ENCODE assay signal across 13 cellular contexts in genomic region chr6:136103101-136103688, GRCh38.
A peak's percentile ranks its signal among the peaks of the same experiment; 100 is the strongest.
DNase-seq lines count a peak whose midpoint lies in the region; ATAC-seq, FAIRE-seq and TF ChIP-seq lines count a peak whose summit lies in the region.
"Had no signal": no experiment of that assay in that cellular context is flagged by ENCODE, and none has a peak within 500 bp of the region (broad histone marks: within the 10 kb centered on the region; RNA-seq: fewer than 3 reads in every experiment).

No MANE protein-coding gene starts in this region.

- H2BK20ac ChIP-seq in IMR-90 (ENCODE audit: low read depth, low read length), result peak overlapping the region; percentile 59; the same call in 1 of the 2 replicates

- no peak overlapping the region for H2AK9ac ChIP-seq in IMR-90 (replicated peaks; ENCODE audit: low read depth, low read length, poor library complexity)

- no peak for TF ChIP-seq RAD21 in IMR-90 (IDR thresholded peaks at IDR 0.05; ENCODE audit: low read length)

- intact Hi-C loops in IMR-90 (cut with micrococcal nuclease) (no loop called here), endothelial cell of umbilical vein (cut with micrococcal nuclease) (no loop called here), left lung (cut with DNase I) (no loop called here), sciatic nerve (cut with DNase I) (no loop called here), lower leg skin (cut with DNase I; ENCODE audit: low total_unique reads) (no loop called here)

- H3K9me1 ChIP-seq in IMR-90 (ENCODE audit: insufficient read depth, low read length) (peaks cover 9% of the 10 kb centered on the region), endothelial cell of umbilical vein (replicated peaks; ENCODE audit: control insufficient read depth, extremely low read depth, insufficient read depth, low read length) (no peaks in the 10 kb centered on the region)

- H3K18ac ChIP-seq in IMR-90 (ENCODE audit: low read depth, low read length), result peak overlapping the region; percentile 97

- POLR2A ChIA-PET in IMR-90 (lab: Charles Lee; ENCODE audit: unreplicated experiment), result no interaction called here
- POLR2A ChIA-PET in endothelial cell of umbilical vein (lab: Charles Lee), result no interaction called here

- H4K8ac ChIP-seq in IMR-90 (ENCODE audit: low read depth in 2 of 2, low read length in 2 of 2), result peak overlapping the region; percentile 68 to 92; a peak in 3 of 4 replicates

- H2BK15ac ChIP-seq in IMR-90 (ENCODE audit: low read depth, low read length), result peak overlapping the region; percentile 57; the same call in 2 of the 3 replicates

- peaks cover 24 to 50% of the 10 kb centered on the region in 2 experiments for H3K79me1 ChIP-seq in IMR-90 (ENCODE audit: low read depth in 1 of 2, low read length in 2 of 2)

- H3K4me2 ChIP-seq in IMR-90 (ENCODE audit: low read depth, low read length), result peak overlapping the region; percentile 74
- H3K4me2 ChIP-seq in endothelial cell of umbilical vein (ENCODE audit: insufficient read depth, low read length), result no peak overlapping the region

- TF ChIP-seq CTCF in IMR-90 (conservative IDR thresholded peaks at IDR 0.05; ENCODE audit: low read depth, low read length) (no peak), endothelial cell of umbilical vein (IDR thresholded peaks at IDR 0.05; ENCODE audit: extremely low read depth in 1 of 2, insufficient read depth in 1 of 2, low read depth in 1 of 2, low read length in 2 of 2) (no peak), left lung (IDR thresholded peaks at IDR 0.05) (no peak), lower leg skin (IDR thresholded peaks at IDR 0.05) (no peak)

- peak overlapping the region; percentile 64 for H4K91ac ChIP-seq in IMR-90 (ENCODE audit: insufficient read depth, low read depth, low read length)

- H3K4me3 ChIP-seq in IMR-90 (ENCODE audit: insufficient read depth, low read depth, low read length), result no peak overlapping the region
- no peak overlapping the region for H3K4me3 ChIP-seq in endothelial cell of umbilical vein (replicated peaks in 1 of 3; ENCODE audit: insufficient read depth in 1 of 3, low read depth in 1 of 3, low read length in 3 of 3)
- no peak overlapping the region for H3K4me3 ChIP-seq in left lung
- no peak overlapping the region for H3K4me3 ChIP-seq in lower leg skin (ENCODE audit: low read depth, poor library complexity, severe bottlenecking)
- H3K4me3 ChIP-seq: SJCRH30 had no signal

- peak overlapping the region; percentile 13; the same call in 1 of the 2 replicates for H2AK5ac ChIP-seq in IMR-90 (ENCODE audit: low read depth, low read length)

- CTCF ChIA-PET in IMR-90 (lab: Yijun Ruan, JAX) (interaction anchor here (1.0 to 1.5 kb wide), 3 partner anchors 10 to 567 kb away, joined by 3 to 4 read pairs (median 3); no protein-coding TSS in a partner anchor), endothelial cell of umbilical vein (lab: Charles Lee) (interaction anchor here (1.1 to 3.8 kb wide), 10 partner anchors 10 to 128 kb away, joined by 3 to 17 read pairs (median 6); no protein-coding TSS in a partner anchor)

- H3K36me3 ChIP-seq in IMR-90 (ENCODE audit: control insufficient read depth, insufficient read depth, low read length) (peaks cover 1% of the 10 kb centered on the region; the same call in 1 of the 2 replicates), endothelial cell of umbilical vein (ENCODE audit: control insufficient read depth in 2 of 2, extremely low read depth in 1 of 2, insufficient read depth in 2 of 2, low read length in 2 of 2) (no peaks in the 10 kb centered on the region), left lung (no peaks in the 10 kb centered on the region)
- H3K36me3 ChIP-seq: SJCRH30 had no signal

- dilution Hi-C loops in IMR-90 (cut with HindIII; ENCODE audit: low sequenced_read_pairs, unreplicated experiment), result no loop called here
- dilution Hi-C loops in endothelial cell of umbilical vein (cut with MboI; ENCODE audit: extremely low pct_ligation_motif_present, low sequenced_read_pairs), result no loop called here

- peaks cover 9% of the 10 kb centered on the region; the same call in 1 of the 2 replicates for H4K20me1 ChIP-seq in IMR-90 (ENCODE audit: insufficient read depth, low read length)
- H4K20me1 ChIP-seq in endothelial cell of umbilical vein (replicated peaks; ENCODE audit: control insufficient read depth, extremely low read depth, insufficient read depth, low read length), result no peaks in the 10 kb centered on the region

- WGBS in IMR-90 (ENCODE audit: extremely low coverage in 2 of 2, insufficient read length in 1 of 2), 2 experiments, result 58% methylated on average over 1 of the region's 5 CpGs; no CpG with 5 or more reads in 1 of the 2 experiments
- WGBS in lower leg skin, 2 donors, result 67 to 76% methylated on average over 5 of the region's 5 CpGs

- in situ Hi-C loops in IMR-90 (cut with MboI; ENCODE audit: low sequenced_read_pairs), result no loop called here

- no peak overlapping the region for H3K56ac ChIP-seq in IMR-90 (ENCODE audit: extremely low read depth, insufficient read depth, low read length)

- H4K5ac ChIP-seq in IMR-90 (ENCODE audit: low read depth, low read length), result peak overlapping the region; percentile 95

- peak overlapping the region; percentile 72 for H3K14ac ChIP-seq in IMR-90 (replicated peaks; ENCODE audit: low read depth, low read length)

- peak; percentile 69 for ATAC-seq in IMR-90 (ENCODE audit: low read depth)
- ATAC-seq in left lung, result peak; percentile 47
- peak; percentile 41 for ATAC-seq in sciatic nerve
- ATAC-seq in HG03469 (IDR thresholded peaks at IDR 0.05; ENCODE audit: unreplicated experiment), result no peak
- ATAC-seq: naive thymus-derived CD4-positive, alpha-beta T cell had no signal

- H3K9me3 ChIP-seq in IMR-90 (ENCODE audit: control insufficient read depth, insufficient read depth, low read length) (no peaks in the 10 kb centered on the region), endothelial cell of umbilical vein (replicated peaks; ENCODE audit: control insufficient read depth, insufficient read depth, low read length) (no peaks in the 10 kb centered on the region), left lung (no peaks in the 10 kb centered on the region)
- H3K9me3 ChIP-seq: SJCRH30 had no signal

- H3K27me3 ChIP-seq in IMR-90 (ENCODE audit: control insufficient read depth, insufficient read depth, low read length), result no peaks in the 10 kb centered on the region
- no peaks in the 10 kb centered on the region for H3K27me3 ChIP-seq in endothelial cell of umbilical vein (ENCODE audit: control insufficient read depth in 2 of 2, insufficient read depth in 2 of 2, low read length in 2 of 2)
- H3K27me3 ChIP-seq in left lung, result no peaks in the 10 kb centered on the region

- TF ChIP-seq POLR2A in IMR-90 (IDR thresholded peaks at IDR 0.05; ENCODE audit: low read depth, low read length) (no peak), endothelial cell of umbilical vein (IDR thresholded peaks at IDR 0.05; ENCODE audit: low read depth, low read length) (no peak), lower leg skin (IDR thresholded peaks at IDR 0.05) (no peak)

- H3K9ac ChIP-seq in IMR-90 (ENCODE audit: low read depth, low read length) (peak overlapping the region; percentile 77), endothelial cell of umbilical vein (replicated peaks; ENCODE audit: extremely low read depth, insufficient read depth, low read length) (no peak overlapping the region)

- peak overlapping the region; percentile 64 for H2BK120ac ChIP-seq in IMR-90 (ENCODE audit: low read depth, low read length)

- peaks cover 13% of the 10 kb centered on the region for H3K79me2 ChIP-seq in endothelial cell of umbilical vein (ENCODE audit: control insufficient read depth, insufficient read depth, low read length)

- DNase-seq in IMR-90 (peak; percentile 51), endothelial cell of umbilical vein (ENCODE audit: low read depth, low spot score) (peak; percentile 67), left lung (no peak), sciatic nerve (ENCODE audit: low spot score) (no peak), T-helper 1 cell (no peak), lower leg skin (ENCODE audit: low spot score in 2 of 2) (no peak)
- no peak for DNase-seq in activated naive CD4-positive, alpha-beta T cell treated with Interleukin-2 at 50 U/mL for 16 hours
- DNase-seq: naive thymus-derived CD4-positive, alpha-beta T cell; NCI-H1930; SJCRH30 had no signal

- peak overlapping the region; percentile 99; the same call in 1 of the 2 replicates for H3K27ac ChIP-seq in IMR-90 (ENCODE audit: insufficient read depth, low read length)
- H3K27ac ChIP-seq in endothelial cell of umbilical vein (ENCODE audit: insufficient read depth, low read depth, low read length), result no peak overlapping the region
- H3K27ac ChIP-seq in left lung, result peak overlapping the region in 1 of 2 donors; percentile 6
- H3K27ac ChIP-seq: SJCRH30, VCaP had no signal

- peak overlapping the region; percentile 87 for H3K4ac ChIP-seq in IMR-90 (ENCODE audit: low read depth, low read length)

- peaks cover 21% of the 10 kb centered on the region for H3K4me1 ChIP-seq in IMR-90 (ENCODE audit: control insufficient read depth, insufficient read depth, low read length)
- peaks cover 20% of the 10 kb centered on the region for H3K4me1 ChIP-seq in endothelial cell of umbilical vein (ENCODE audit: control insufficient read depth, extremely low read depth, insufficient read depth, low read length)
- H3K4me1 ChIP-seq in left lung, result no peaks in the 10 kb centered on the region
- H3K4me1 ChIP-seq: SJCRH30 had no signal

- H3K23ac ChIP-seq in IMR-90 (ENCODE audit: low read depth, low read length), result peak overlapping the region; percentile 30; the same call in 1 of the 2 replicates

- peak overlapping the region; percentile 39 for H2AFZ ChIP-seq in IMR-90 (replicated peaks; ENCODE audit: low read length, poor library complexity)
- H2AFZ ChIP-seq in endothelial cell of umbilical vein (ENCODE audit: low read depth, low read length), result peak overlapping the region; percentile 20

- H2BK5ac ChIP-seq in IMR-90 (ENCODE audit: low read depth, low read length, poor library complexity, severe bottlenecking), result peak overlapping the region; percentile 66

- FAIRE-seq in endothelial cell of umbilical vein (lab: Jason Lieb, UNC), result peak; percentile 74
- FAIRE-seq: astrocyte had no signal

- BruUV-seq in IMR-90 (replicated peaks; lab: Mats Ljungman, UMichigan), result no TSS peak
- no TSS peak for BruUV-seq in endothelial cell of umbilical vein (replicated peaks; lab: Mats Ljungman, UMichigan)

TF ChIP-seq in IMR-90, 13 proteins besides CTCF, POLR2A, EP300 and RAD21 (continues in another document):
- no peak for TF ChIP-seq NFE2L2 (IDR thresholded peaks at IDR 0.05; ENCODE audit: low read depth, low read length)

TF ChIP-seq in endothelial cell of umbilical vein, 7 proteins besides CTCF, POLR2A, EP300 and RAD21 (continues in another document):
- TF ChIP-seq GATA2 (IDR thresholded peaks at IDR 0.05; ENCODE audit: insufficient read depth, insufficient read length, low read depth, low read length) (no peak), JUN (IDR thresholded peaks at IDR 0.05; ENCODE audit: borderline replicate concordance, insufficient read depth, insufficient read length, low read depth) (no peak), FOS (IDR thresholded peaks at IDR 0.05; ENCODE audit: borderline replicate concordance, insufficient read depth, low read length) (no peak), MYC (IDR thresholded peaks at IDR 0.05; ENCODE audit: low read depth, low read length) (no peak), EZH2 (IDR thresholded peaks at IDR 0.05; ENCODE audit: borderline replicate concordance, low read depth, low read length, severe bottlenecking) (no peak)

Comparison
In these comparisons a context has a peak if more than half of its experiments do, and no peak if none do; other contexts are left out.
1. DNase-seq: peak in IMR-90 (single experiment) and endothelial cell of umbilical vein (single experiment); none in left lung (0 of 2), sciatic nerve (single experiment), T-helper 1 cell (0 of 5), lower leg skin (0 of 2) and activated naive CD4-positive, alpha-beta T cell treated with Interleukin-2 at 50 U/mL for 16 hours (single experiment).